In genomic region chr2:87041321-87041978, GRCh38 we compare ENCODE assay signal across 8 cellular contexts. TPM values are rescaled to one million over a fixed set of nuclear protein-coding genes. Genes with fewer than 3 reads are reported as not detected.
DNase-seq lines count a peak whose midpoint lies in the region; ATAC-seq and TF ChIP-seq lines count a peak whose summit lies in the region.
"Not testable (repeated sequence)": the region's sequence is repeated elsewhere in the genome, so short reads cannot be mapped to it uniquely, and the experiment has no call there.

No MANE protein-coding gene starts in this region.

- ATAC-seq in PC-3 (peak; percentile 68), left ventricle myocardium superior (peak; percentile 64)
- ATAC-seq in effector memory CD8-positive, alpha-beta T cell (replicated peaks): peak; percentile 48

- H3K9me3 Mint-ChIP-seq in CD4-positive, alpha-beta memory T cell; H9; activated naive CD4-positive, alpha-beta T cell treated with anti-CD3 and anti-CD28 coated beads for 36 hours; effector memory CD8-positive, alpha-beta T cell; nephron progenitor cell: not testable (repeated sequence)

- POLR2A ChIA-PET in CD4-positive, alpha-beta memory T cell (lab: Charles Lee; ENCODE audit: partially characterized antibody); PC-3 (lab: Charles Lee; ENCODE audit: unreplicated experiment): not testable (repeated sequence)

- not testable (repeated sequence) for H2BK12ac ChIP-seq in H9 (ENCODE audit: insufficient read length, low read depth, low read length)

- BruUV-seq in PC-3 (replicated peaks; lab: Mats Ljungman, UMichigan): not testable (repeated sequence)

- not testable (repeated sequence) for H3K36me3 ChIP-seq in CD4-positive, alpha-beta memory T cell (ENCODE audit: insufficient read depth, low read length); PC-3 (ENCODE audit: low read depth, low read length); testis (ENCODE audit: low read depth, missing control alignments)

- not testable (repeated sequence) for H4K91ac ChIP-seq in H9 (ENCODE audit: insufficient read length, low read depth, low read length)

- H3K4ac ChIP-seq in H9 (ENCODE audit: low read depth, low read length): not testable (repeated sequence)

- not testable (repeated sequence) for H3K4me3 Mint-ChIP-seq in CD4-positive, alpha-beta memory T cell; H9; activated naive CD4-positive, alpha-beta T cell treated with anti-CD3 and anti-CD28 coated beads for 36 hours; effector memory CD8-positive, alpha-beta T cell; nephron progenitor cell

- H3K27ac Mint-ChIP-seq in CD4-positive, alpha-beta memory T cell; H9; activated naive CD4-positive, alpha-beta T cell treated with anti-CD3 and anti-CD28 coated beads for 36 hours; effector memory CD8-positive, alpha-beta T cell; nephron progenitor cell: not testable (repeated sequence)

- not testable (repeated sequence) for H2BK5ac ChIP-seq in H9 (ENCODE audit: insufficient read length, low read length)

- peak; percentile 7 to 22 (median 20) for DNase-seq in CD4-positive, alpha-beta memory T cell
- not testable (repeated sequence) for DNase-seq in H9, PC-3, left ventricle myocardium superior
- peak; percentile 9 for DNase-seq in activated naive CD4-positive, alpha-beta T cell treated with anti-CD3 and anti-CD28 coated beads for 36 hours
- DNase-seq in effector memory CD8-positive, alpha-beta T cell: peak; percentile 8 to 27 (median 15)
- DNase-seq in nephron progenitor cell: peak; percentile 20
- DNase-seq in testis: peak; percentile 16

- no CpG with 5 or more reads among the region's 7 CpGs for WGBS in H9 (ENCODE audit: extremely low coverage, insufficient read length, low lambda C conversion rate)
- no CpG with 5 or more reads among the region's 7 CpGs for WGBS in testis, 2 donors

- not testable (repeated sequence) for H3T11ph ChIP-seq in H9 (ENCODE audit: low read length)

- not testable (repeated sequence) for H2BK15ac ChIP-seq in H9 (ENCODE audit: low read depth, low read length)

- intact Hi-C loops in CD4-positive, alpha-beta memory T cell (cut with micrococcal nuclease); PC-3 (cut with micrococcal nuclease); activated naive CD4-positive, alpha-beta T cell treated with anti-CD3 and anti-CD28 coated beads for 36 hours (cut with micrococcal nuclease); left ventricle myocardium superior (cut with micrococcal nuclease); testis (cut with DNase I; ENCODE audit: low total_unique reads): not testable (repeated sequence)

- not testable (repeated sequence) for H3K27ac ChIP-seq in CD4-positive, alpha-beta memory T cell (ENCODE audit: low read depth, low read length); H9 (ENCODE audit: insufficient read length, low read depth, low read length); PC-3 (ENCODE audit: low read length); testis

- not testable (repeated sequence) for H2BK120ac ChIP-seq in H9 (ENCODE audit: low read depth, low read length, poor library complexity, severe bottlenecking)

- H3K9me2 ChIP-seq in PC-3 (replicated peaks; ENCODE audit: low read length): not testable (repeated sequence)

- H2AK5ac ChIP-seq in H9 (ENCODE audit: insufficient read length, low read length): not testable (repeated sequence)

- not testable (repeated sequence) for H4K5ac ChIP-seq in H9 (ENCODE audit: insufficient read length, low read depth, low read length)

- CTCF ChIA-PET in CD4-positive, alpha-beta memory T cell (lab: Charles Lee; ENCODE audit: partially characterized antibody); PC-3 (lab: Charles Lee); activated naive CD4-positive, alpha-beta T cell treated with anti-CD3 and anti-CD28 coated beads for 36 hours (lab: Charles Lee): not testable (repeated sequence)

- H3K18ac ChIP-seq in H9 (ENCODE audit: insufficient read length, low read depth, low read length): not testable (repeated sequence)

- H2BK20ac ChIP-seq in H9 (ENCODE audit: low read depth, low read length, poor library complexity, severe bottlenecking): not testable (repeated sequence)

- not testable (repeated sequence) for H3K4me1 ChIP-seq in CD4-positive, alpha-beta memory T cell (ENCODE audit: insufficient read depth, low read length); H9 (ENCODE audit: insufficient read depth, low read length); PC-3 (ENCODE audit: insufficient read depth, low read length); testis

- TF ChIP-seq CTCF in H9 (conservative IDR thresholded peaks at IDR 0.05) (peak; percentile 49; the same call in 2 of the 3 replicates), nephron progenitor cell (IDR thresholded peaks at IDR 0.05) (peak; percentile 35), testis (IDR thresholded peaks at IDR 0.05) (peak in 1 of 3 experiments; percentile 13)
- not testable (repeated sequence) for TF ChIP-seq CTCF in PC-3 (conservative IDR thresholded peaks at IDR 0.05; ENCODE audit: low read depth, low read length)

- H3K14ac ChIP-seq in H9 (ENCODE audit: insufficient read depth, low read length): not testable (repeated sequence)

- not testable (repeated sequence) for H3K79me2 ChIP-seq in H9 (ENCODE audit: insufficient read depth, low read length); PC-3 (ENCODE audit: low read length)

- not testable (repeated sequence) for H4K20me1 ChIP-seq in H9 (ENCODE audit: control insufficient read depth, insufficient read depth, insufficient read length); PC-3 (ENCODE audit: low read length)

- H3K23me2 ChIP-seq in H9 (ENCODE audit: insufficient read length, low read depth, low read length, poor library complexity, severe bottlenecking): not testable (repeated sequence)

- TF ChIP-seq POLR2A in testis (IDR thresholded peaks at IDR 0.05): not testable (repeated sequence)

- H3K9me3 ChIP-seq in CD4-positive, alpha-beta memory T cell (ENCODE audit: control insufficient read depth in 1 of 2, low read length in 2 of 2); H9 (ENCODE audit: control insufficient read depth, low read depth, low read length); PC-3 (ENCODE audit: low read length); testis: not testable (repeated sequence)

- not testable (repeated sequence) for H3F3A ChIP-seq in PC-3 (ENCODE audit: low read length, unreplicated experiment)

- H3K4me1 Mint-ChIP-seq in CD4-positive, alpha-beta memory T cell; H9; activated naive CD4-positive, alpha-beta T cell treated with anti-CD3 and anti-CD28 coated beads for 36 hours (ENCODE audit: low read depth); effector memory CD8-positive, alpha-beta T cell (ENCODE audit: low read depth in 2 of 2); nephron progenitor cell: not testable (repeated sequence)

- H3K56ac ChIP-seq in H9 (ENCODE audit: insufficient read length, low read depth, low read length): not testable (repeated sequence)

- H3K36me3 Mint-ChIP-seq in CD4-positive, alpha-beta memory T cell; H9 (ENCODE audit: insufficient read depth in 1 of 3, low read depth in 3 of 3); activated naive CD4-positive, alpha-beta T cell treated with anti-CD3 and anti-CD28 coated beads for 36 hours (ENCODE audit: low read depth); effector memory CD8-positive, alpha-beta T cell (ENCODE audit: insufficient read depth); nephron progenitor cell (ENCODE audit: low read depth): not testable (repeated sequence)

- not testable (repeated sequence) for H3K27me3 ChIP-seq in CD4-positive, alpha-beta memory T cell (ENCODE audit: insufficient read depth, low read length); H9 (ENCODE audit: insufficient read depth, low read length); PC-3 (ENCODE audit: low read length); testis

- not testable (repeated sequence) for H2AFZ ChIP-seq in H9 (ENCODE audit: low read length); PC-3 (ENCODE audit: low read length)

- H4K8ac ChIP-seq in H9 (replicated peaks; ENCODE audit: insufficient read length, low read depth, low read length): not testable (repeated sequence)

- not testable (repeated sequence) for H3K9ac ChIP-seq in H9 (ENCODE audit: extremely low read depth, insufficient read length, low read length); PC-3 (ENCODE audit: low read length)

- not testable (repeated sequence) for H3K79me1 ChIP-seq in H9 (ENCODE audit: insufficient read depth, low read depth, low read length, poor library complexity, severe bottlenecking)

- H3K4me3 ChIP-seq in CD4-positive, alpha-beta memory T cell (ENCODE audit: low read length in 2 of 2); PC-3 (ENCODE audit: low read length); testis: not testable (repeated sequence)

- not testable (repeated sequence) for H3K27me3 Mint-ChIP-seq in CD4-positive, alpha-beta memory T cell; H9 (ENCODE audit: low read depth); activated naive CD4-positive, alpha-beta T cell treated with anti-CD3 and anti-CD28 coated beads for 36 hours (ENCODE audit: low read depth); effector memory CD8-positive, alpha-beta T cell; nephron progenitor cell (ENCODE audit: low read depth, poor library complexity)

- H3K23ac ChIP-seq in H9 (ENCODE audit: insufficient read length, low read depth, low read length): not testable (repeated sequence)

- H3K4me2 ChIP-seq in H9 (ENCODE audit: insufficient read depth, insufficient read length, low read length); PC-3 (ENCODE audit: low read length): not testable (repeated sequence)

RNA-seq across cellular contexts. Expression of gene PLGLB1, which starts 19.8 kb away (rescaled TPM):
- total RNA-seq in CD4-positive, alpha-beta memory T cell: 10 to 100 TPM; 11.7 to 17.8 TPM
- 1 to 10 TPM in 1 of 2 donors, under 1 TPM in 1; 0.79 to 2.2 TPM for polyA plus RNA-seq in CD4-positive, alpha-beta memory T cell
- total RNA-seq in H9 (2021): 0.97 and 1.2 TPM in 2 replicates
- total RNA-seq in PC-3 (2014; rRNA removed): 0.62 and 2.9 TPM in 2 replicates
- under 1 TPM in 1 of 2 experiments, not detected in 1; 0.37 TPM for total RNA-seq in activated naive CD4-positive, alpha-beta T cell treated with anti-CD3 and anti-CD28 coated beads for 36 hours
- 2.7 TPM for total RNA-seq in left ventricle myocardium superior
- total RNA-seq in testis: 10 to 100 TPM in 1 of 2 donors, under 1 TPM in 1; 0.37 to 11.2 TPM
- polyA plus RNA-seq in testis (ENCODE audit: insufficient read depth, low read depth, low replicate concordance): 1.1 TPM
